In genomic region chr12:63308701-63309100, GRCh38 we compare ENCODE assay signal across 26 cellular contexts.
DNase-seq lines count a peak whose midpoint lies in the region; ATAC-seq, FAIRE-seq and TF ChIP-seq lines count a peak whose summit lies in the region.
"Had no signal": no experiment of that assay in that cellular context is flagged by ENCODE, and none has a peak within 500 bp of the region (broad histone marks: within the 10 kb centered on the region; RNA-seq: fewer than 3 reads in every experiment).

No MANE protein-coding gene starts in this region.

- FAIRE-seq in HTR-8/SVneo (lab: Jason Lieb, UNC) = no peak
- FAIRE-seq: islet of Langerhans, TTC549 had no signal

- no peaks in the 10 kb centered on the region for H3K36me3 ChIP-seq in A673 (ENCODE audit: insufficient read depth, low read length, poor library complexity, severe bottlenecking)
- H3K36me3 ChIP-seq: adrenal gland, vagina had no signal

- no TSS peak for BruUV-seq in A673 (replicated peaks; lab: Mats Ljungman, UMichigan)

- POLR2A ChIA-PET in A673 (lab: Charles Lee; ENCODE audit: low non-redundant PET) = no interaction called here

- no peaks in the 10 kb centered on the region for H3K36me3 Mint-ChIP-seq in osteocyte (ENCODE audit: unreplicated experiment)
- H3K36me3 Mint-ChIP-seq: CD4-positive, CD25-positive, alpha-beta regulatory T cell; naive thymus-derived CD8-positive, alpha-beta T cell had no signal

- TF ChIP-seq CTCF in A673 (conservative IDR thresholded peaks at IDR 0.05; ENCODE audit: low read depth, low read length) (no peak), fibroblast of mammary gland (conservative IDR thresholded peaks at IDR 0.05; ENCODE audit: control insufficient read depth, insufficient read depth, low read depth, low read length) (no peak), osteocyte (IDR thresholded peaks at IDR 0.05) (peak; percentile 20)

- H3K4me3 Mint-ChIP-seq in osteocyte (ENCODE audit: unreplicated experiment) = peak overlapping the region; percentile 34
- H3K4me3 Mint-ChIP-seq: CD4-positive, CD25-positive, alpha-beta regulatory T cell; effector memory CD8-positive, alpha-beta T cell; naive thymus-derived CD8-positive, alpha-beta T cell had no signal

- peaks cover 27% of the 10 kb centered on the region for H3K4me1 ChIP-seq in A673 (ENCODE audit: insufficient read depth, low read length, poor library complexity, severe bottlenecking)
- H3K4me1 ChIP-seq: adrenal gland had no signal

- no peaks in the 10 kb centered on the region for H3K27me3 ChIP-seq in A673 (replicated peaks; ENCODE audit: insufficient read depth, low read depth, low read length, poor library complexity)
- H3K27me3 ChIP-seq: adrenal gland, hepatocyte, vagina had no signal

- no peak for ATAC-seq in HG03469 (IDR thresholded peaks at IDR 0.05; ENCODE audit: unreplicated experiment)
- ATAC-seq in HG03432 (IDR thresholded peaks at IDR 0.05; ENCODE audit: unreplicated experiment) = no peak
- ATAC-seq: effector memory CD8-positive, alpha-beta T cell; naive thymus-derived CD8-positive, alpha-beta T cell had no signal

- H3K4me3 ChIP-seq in A673 (ENCODE audit: low read depth, low read length, poor library complexity, severe bottlenecking) = no peak overlapping the region
- no peak overlapping the region for H3K4me3 ChIP-seq in fibroblast of mammary gland (ENCODE audit: control insufficient read depth, low read depth, low read length)
- H3K4me3 ChIP-seq: adrenal gland, hepatocyte, skin epidermis, vagina had no signal

- peaks cover 20% of the 10 kb centered on the region for H3K9me3 Mint-ChIP-seq in osteocyte (ENCODE audit: unreplicated experiment)
- H3K9me3 Mint-ChIP-seq: effector memory CD8-positive, alpha-beta T cell had no signal

- intact Hi-C loops in A673 (cut with micrococcal nuclease; ENCODE audit: unreplicated experiment) = loop anchor here (5.0 kb wide), 1 partner anchor 104 kb away; no protein-coding TSS in a partner anchor

- CTCF ChIA-PET in A673 (lab: Charles Lee) = no interaction called here

- H3K9me3 ChIP-seq in A673 (ENCODE audit: low read depth, low read length, poor library complexity, severe bottlenecking) = no peaks in the 10 kb centered on the region
- H3K9me3 ChIP-seq: adrenal gland, vagina had no signal

- H3K27me3 Mint-ChIP-seq in osteocyte (ENCODE audit: unreplicated experiment) = no peaks in the 10 kb centered on the region
- H3K27me3 Mint-ChIP-seq: CD4-positive, CD25-positive, alpha-beta regulatory T cell; effector memory CD8-positive, alpha-beta T cell; naive thymus-derived CD8-positive, alpha-beta T cell had no signal

- DNase-seq in A673 (ENCODE audit: low spot score) (peak; percentile 40), OCI-M1 (lab: John Stamatoyannopoulos, UW) (peak; percentile 5), fibroblast of mammary gland (ENCODE audit: low read depth) (peak; percentile 50), osteocyte (ENCODE audit: extremely low spot score, unreplicated experiment) (no peak), SW480 (ENCODE audit: low spot score) (no peak), HTR-8/SVneo (ENCODE audit: insufficient read length, low spot score) (no peak)
- DNase-seq: activated CD4-positive, alpha-beta T cell treated with anti-CD3 and anti-CD28 coated beads, Interleukin-2, amount 50 U/mL, for 1 hour; activated CD8-positive, alpha-beta memory T cell treated with anti-CD3 and anti-CD28 coated beads, Interleukin-2, amount 50 U/mL, for 48 hours; activated effector memory CD4-positive, alpha-beta T cell treated with anti-CD3 and anti-CD28 coated beads, Interleukin-2, amount 50 U/mL, for 16 hours; adrenal gland; CD4-positive, CD25-positive, alpha-beta regulatory T cell; DMS53; effector memory CD8-positive, alpha-beta T cell; mesendoderm; naive thymus-derived CD8-positive, alpha-beta T cell; NCI-H2227 treated with DMSO at 0.1 percent for 48 hours; posterior cingulate gyrus; RPMI8226; stimulated activated CD4-positive, alpha-beta T cell treated with anti-CD3 and anti-CD28 coated beads, Interleukin-4, amount 100 ng/mL, for 24 hours had no signal

- peak overlapping the region; percentile 87 for H3K27ac Mint-ChIP-seq in osteocyte (ENCODE audit: unreplicated experiment)
- H3K27ac Mint-ChIP-seq: CD4-positive, CD25-positive, alpha-beta regulatory T cell; effector memory CD8-positive, alpha-beta T cell had no signal

- no peak overlapping the region for H3K27ac ChIP-seq in A673 (ENCODE audit: low read depth, low read length, poor library complexity, severe bottlenecking)
- H3K27ac ChIP-seq: adrenal gland, hepatocyte had no signal

- peaks cover 52% of the 10 kb centered on the region for H3K4me1 Mint-ChIP-seq in osteocyte (ENCODE audit: unreplicated experiment)
- H3K4me1 Mint-ChIP-seq: CD4-positive, CD25-positive, alpha-beta regulatory T cell; naive thymus-derived CD8-positive, alpha-beta T cell had no signal

Comparison
In these comparisons a context has a peak if more than half of its experiments do, and no peak if none do; other contexts are left out.
1. DNase-seq: peak in A673 (single experiment), OCI-M1 (single experiment) and fibroblast of mammary gland (single experiment); none in osteocyte (single experiment), SW480 (single experiment) and HTR-8/SVneo (single experiment).